Comparison of ENCODE assay signal across 10 cellular contexts in genomic region chr2:161166538-161167409, GRCh38. TPM values are rescaled to one million over a fixed set of nuclear protein-coding genes. Genes with fewer than 3 reads are reported as not detected.
A peak's percentile ranks its signal among the peaks of the same experiment; 100 is the strongest.
DNase-seq lines count a peak whose midpoint lies in the region; ATAC-seq and TF ChIP-seq lines count a peak whose summit lies in the region.
"Had no signal": no experiment of that assay in that cellular context is flagged by ENCODE, and none has a peak within 500 bp of the region (broad histone marks: within the 10 kb centered on the region; RNA-seq: fewer than 3 reads in every experiment).

No MANE protein-coding gene starts in this region.

- H2BK5ac ChIP-seq in neuronal stem cell (ENCODE audit: low read length) = no peak overlapping the region
- H2BK5ac ChIP-seq in mesendoderm (ENCODE audit: low read length) = no peak overlapping the region

- ATAC-seq in HG03571 (IDR thresholded peaks at IDR 0.05; ENCODE audit: unreplicated experiment) (peak; percentile 84), left lobe of liver (no peak)

- no peak overlapping the region for H4K5ac ChIP-seq in mesendoderm (ENCODE audit: low read length)

- in situ Hi-C loops in ACHN (cut with HindIII; ENCODE audit: low pct_ligation_motif_present, low pct_unique_long_range_greater_than_20kb, low sequenced_read_pairs) = no loop called here

- H4K91ac ChIP-seq in neuronal stem cell (ENCODE audit: low read depth, low read length, poor library complexity) = no peak overlapping the region

- H3K79me2 ChIP-seq in mesendoderm (ENCODE audit: control insufficient read depth, insufficient read depth, low read length) = no peaks in the 10 kb centered on the region

- H2BK15ac ChIP-seq in neuronal stem cell (ENCODE audit: low read length) = no peak overlapping the region
- no peak overlapping the region for H2BK15ac ChIP-seq in mesendoderm (replicated peaks; ENCODE audit: low read depth)

- no peak overlapping the region for H2BK12ac ChIP-seq in neuronal stem cell (ENCODE audit: low read length)

- H2AK5ac ChIP-seq in neuronal stem cell (ENCODE audit: low read depth, low read length) (no peak overlapping the region), mesendoderm (ENCODE audit: low read length) (no peak overlapping the region)

- H2AFZ ChIP-seq in neuronal stem cell (ENCODE audit: low read length) = no peak overlapping the region

- H3K4me3 ChIP-seq in neuronal stem cell (ENCODE audit: low read length in 2 of 2) = no peak overlapping the region
- no peak overlapping the region for H3K4me3 ChIP-seq in mesendoderm (ENCODE audit: low read length)
- H3K4me3 ChIP-seq: BLaER1, cardiac muscle cell had no signal

- H3K4me1 ChIP-seq in neuronal stem cell (ENCODE audit: control insufficient read depth in 2 of 2, insufficient read depth in 1 of 2, low read depth in 1 of 2, low read length in 2 of 2) (no peaks in the 10 kb centered on the region), mesendoderm (ENCODE audit: control insufficient read depth, low read depth, low read length) (peaks cover 6% of the 10 kb centered on the region)

- no peak for TF ChIP-seq CTCF in GM20000 (IDR thresholded peaks at IDR 0.05; ENCODE audit: extremely low read depth, missing control alignments)

- no peak overlapping the region for H3K4ac ChIP-seq in neuronal stem cell (ENCODE audit: low read length)
- H3K4ac ChIP-seq in mesendoderm (ENCODE audit: low read depth, low read length) = no peak overlapping the region

- H3K9ac ChIP-seq in neuronal stem cell (ENCODE audit: low read depth, low read length, poor library complexity) (no peak overlapping the region), mesendoderm (ENCODE audit: low read length) (no peak overlapping the region)
- H3K9ac ChIP-seq: BLaER1 had no signal

- H3K14ac ChIP-seq in neuronal stem cell (ENCODE audit: low read length) = no peak overlapping the region

- H3K36me3 ChIP-seq in neuronal stem cell (replicated peaks in 1 of 2; ENCODE audit: control insufficient read depth in 2 of 2, insufficient read depth in 2 of 2, low read length in 2 of 2) (peaks cover 1 to 34% of the 10 kb centered on the region in 2 donors), mesendoderm (ENCODE audit: control insufficient read depth, insufficient read depth, low read length) (no peaks in the 10 kb centered on the region)

- H4K8ac ChIP-seq in neuronal stem cell (ENCODE audit: low read depth, low read length) (no peak overlapping the region), mesendoderm (ENCODE audit: low read depth, low read length) (no peak overlapping the region)

- DNase-seq in ACHN (peak; percentile 36), GM20000 (ENCODE audit: low spot score) (peak; percentile 68), neuronal stem cell (ENCODE audit: low spot score) (no peak), mesendoderm (no peak), left lobe of liver (ENCODE audit: low spot score) (no peak)
- peak; percentile 31 for DNase-seq in activated effector memory CD4-positive, alpha-beta T cell treated with Interleukin-2 at 50 U/mL for 16 hours
- DNase-seq in stimulated activated CD4-positive, alpha-beta T cell treated with anti-CD3 and anti-CD28 coated beads, Interleukin-1b, Interleukin-23, amount 100 ng/mL, for 4 hours (ENCODE audit: low read depth in 2 of 2) = peak; percentile 26 to 27

- no peak overlapping the region for H3K4me2 ChIP-seq in neuronal stem cell (ENCODE audit: insufficient read depth, low read length, poor library complexity, severe bottlenecking)
- no peak overlapping the region for H3K4me2 ChIP-seq in mesendoderm (ENCODE audit: low read length)
- H3K4me2 ChIP-seq: BLaER1 had no signal

- H3K27ac ChIP-seq in neuronal stem cell (replicated peaks; ENCODE audit: low read length) (no peak overlapping the region), mesendoderm (ENCODE audit: low read depth, low read length) (no peak overlapping the region)
- H3K27ac ChIP-seq: BLaER1, cardiac muscle cell had no signal

- H3K18ac ChIP-seq in neuronal stem cell (ENCODE audit: low read length) (no peak overlapping the region), mesendoderm (ENCODE audit: low read length) (no peak overlapping the region)

- H3K27me3 ChIP-seq in neuronal stem cell (ENCODE audit: control insufficient read depth in 3 of 3, insufficient read depth in 3 of 3, low read depth in 1 of 3, low read length in 3 of 3) (no peaks in the 10 kb centered on the region), mesendoderm (ENCODE audit: insufficient read depth, low read length, poor library complexity) (no peaks in the 10 kb centered on the region)
- H3K27me3 ChIP-seq: BLaER1, cardiac muscle cell had no signal

- no peaks in the 10 kb centered on the region for H3K9me3 ChIP-seq in neuronal stem cell (replicated peaks in 1 of 2; ENCODE audit: control insufficient read depth in 2 of 2, insufficient read depth in 1 of 2, low read depth in 1 of 2, low read length in 2 of 2)
- H3K9me3 ChIP-seq: BLaER1 had no signal

- H3K56ac ChIP-seq in mesendoderm (ENCODE audit: low read length) = no peak overlapping the region

- H3K23ac ChIP-seq in neuronal stem cell (ENCODE audit: low read depth, low read length, poor library complexity) = no peak overlapping the region
- H3K23ac ChIP-seq in mesendoderm (ENCODE audit: low read length) = no peak overlapping the region

- H2BK120ac ChIP-seq in neuronal stem cell (ENCODE audit: low read depth, low read length) (no peak overlapping the region), mesendoderm (ENCODE audit: low read depth, low read length) (no peak overlapping the region)

- H3K79me1 ChIP-seq in neuronal stem cell (ENCODE audit: low read depth, low read length) (no peaks in the 10 kb centered on the region), mesendoderm (ENCODE audit: low read length) (peaks cover 2% of the 10 kb centered on the region)

- no CpG with 5 or more reads among the region's 6 CpGs for WGBS in neuronal stem cell (ENCODE audit: extremely low coverage in 2 of 2, insufficient read length in 2 of 2, insufficient replicate concordance in 1 of 2), 2 donors
- no CpG with 5 or more reads among the region's 6 CpGs for WGBS in mesendoderm (ENCODE audit: extremely low coverage, insufficient coverage, low lambda C conversion rate)

RNA-seq across cellular contexts. Expression of gene TANK, which starts 6.5 kb away (rescaled TPM):
- 19.5 TPM for polyA plus RNA-seq in neuronal stem cell (2013, experiment 1 of 2)
- 21.2 TPM for polyA plus RNA-seq in neuronal stem cell (2013, experiment 2 of 2)
- 19.6 TPM for polyA plus RNA-seq in mesendoderm (2013, experiment 1 of 2)
- 19.5 TPM for polyA plus RNA-seq in mesendoderm (2013, experiment 2 of 2)
- total RNA-seq in left lobe of liver = 28.1 TPM

Comparison
In these comparisons a context has a peak if more than half of its experiments do, and no peak if none do; other contexts are left out.
1. DNase-seq: peak in ACHN (single experiment), GM20000 (single experiment), activated effector memory CD4-positive, alpha-beta T cell treated with Interleukin-2 at 50 U/mL for 16 hours (single experiment) and stimulated activated CD4-positive, alpha-beta T cell treated with anti-CD3 and anti-CD28 coated beads, Interleukin-1b, Interleukin-23, amount 100 ng/mL, for 4 hours (2 of 2); none in neuronal stem cell (single experiment), mesendoderm (single experiment) and left lobe of liver (single experiment).